8 cellular contexts compared by ENCODE assay signal in the genomic region with DNA sequence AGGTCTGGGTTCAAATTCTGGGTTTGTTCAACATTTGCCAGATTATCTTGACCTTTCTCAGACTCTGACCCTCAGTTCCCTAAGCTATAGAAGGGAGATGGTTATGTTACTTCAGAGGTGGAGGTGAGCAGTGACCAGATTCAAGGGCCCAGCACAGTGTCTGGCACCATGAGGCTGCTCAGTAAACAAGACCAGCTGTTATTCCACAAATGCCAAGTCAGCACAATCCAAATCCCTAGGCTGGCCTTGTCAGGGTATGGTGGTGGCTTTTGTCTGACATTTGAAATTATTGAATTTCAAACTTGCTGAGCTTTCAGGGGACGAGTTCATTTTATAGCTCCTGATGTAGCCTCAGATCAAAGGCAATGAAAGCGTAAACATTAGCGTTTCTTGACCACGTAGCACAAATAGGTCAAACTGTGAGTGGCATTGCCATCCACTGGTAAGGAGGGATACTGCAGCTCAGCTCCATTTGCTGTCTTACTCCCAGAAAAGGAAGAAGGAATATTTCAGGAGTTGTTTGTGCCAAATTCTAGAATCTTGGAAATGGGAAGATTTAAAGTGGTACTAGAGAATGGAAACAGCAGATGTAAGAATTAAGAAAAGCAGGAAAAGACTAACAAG.
DNase-seq lines count a peak whose midpoint lies in the region; ATAC-seq and TF ChIP-seq lines count a peak whose summit lies in the region.

No MANE protein-coding gene starts in this region.

- H3K36me3 ChIP-seq in colonic mucosa = no peaks in the 10 kb centered on the region

- H3K9me3 ChIP-seq in colonic mucosa = no peaks in the 10 kb centered on the region

- peak; percentile 42; the same call in 1 of the 3 replicates for TF ChIP-seq CTCF in GM12872 (IDR thresholded peaks at IDR 0.05; ENCODE audit: insufficient read depth, low read depth, low read length)
- TF ChIP-seq CTCF in colonic mucosa (IDR thresholded peaks at IDR 0.05) = peak; percentile 62

- no peak overlapping the region for H3K4me3 ChIP-seq in colonic mucosa

- H3K9ac ChIP-seq in colonic mucosa (ENCODE audit: low read depth in 2 of 2, low read length in 2 of 2) = no peak overlapping the region

- ATAC-seq in HG02938 (IDR thresholded peaks at IDR 0.05; ENCODE audit: unreplicated experiment) (no peak), HG02763 (IDR thresholded peaks at IDR 0.05; ENCODE audit: unreplicated experiment) (no peak)

- no peaks in the 10 kb centered on the region for H3K4me1 ChIP-seq in colonic mucosa

- DNase-seq in NCI-H510A treated with DMSO at 0.1 percent for 48 hours (lab: John Stamatoyannopoulos, UW) = peak; percentile 78
- DNase-seq in colonic mucosa = no peak
- peak; percentile 59 for DNase-seq in posterior vena cava (ENCODE audit: low spot score)
- DNase-seq in effector CD4-positive, alpha-beta T cell = no peak
- no peak for DNase-seq in G401 (ENCODE audit: low spot score)

- in situ Hi-C loops in G401 (cut with HindIII; ENCODE audit: low sequenced_read_pairs) = no loop called here

- no peaks in the 10 kb centered on the region for H3K27me3 ChIP-seq in colonic mucosa

- intact Hi-C loops in colonic mucosa (cut with DNase I) (loop anchor here (10.0 kb wide), 1 partner anchor 216 kb away; no protein-coding TSS in a partner anchor), posterior vena cava (cut with DNase I) (no loop called here)

- H3K27ac ChIP-seq in colonic mucosa = no peak overlapping the region

Comparison
In these comparisons a context has a peak if more than half of its experiments do, and no peak if none do; other contexts are left out.
1. DNase-seq: peak in NCI-H510A treated with DMSO at 0.1 percent for 48 hours (single experiment) and posterior vena cava (single experiment); none in colonic mucosa (single experiment), effector CD4-positive, alpha-beta T cell (single experiment) and G401 (single experiment).